8 cellular contexts compared by ENCODE assay signal in genomic region chr6:118892248-118893094, GRCh38. TPM values are rescaled to one million over a fixed set of nuclear protein-coding genes. Genes with fewer than 3 reads are reported as not detected.
DNase-seq lines count a peak whose midpoint lies in the region; ATAC-seq and TF ChIP-seq lines count a peak whose summit lies in the region.

No MANE protein-coding gene starts in this region.

- ATAC-seq in naive B cell (ENCODE audit: low read depth in 2 of 2) (no peak), HG03280 (IDR thresholded peaks at IDR 0.05; ENCODE audit: unreplicated experiment) (no peak), HG02973 (IDR thresholded peaks at IDR 0.05; ENCODE audit: unreplicated experiment) (no peak), GM18511 (IDR thresholded peaks at IDR 0.05; ENCODE audit: unreplicated experiment) (no peak)

- no peak for TF ChIP-seq CTCF in coronary artery (IDR thresholded peaks at IDR 0.05)

- H3K27me3 Mint-ChIP-seq in naive B cell: no peaks in the 10 kb centered on the region

- peak overlapping the region; percentile 97 for H3K4me3 ChIP-seq in coronary artery

- DNase-seq in DMS79 (lab: John Stamatoyannopoulos, UW) (peak; percentile 30), NCI-H2227 (lab: John Stamatoyannopoulos, UW; ENCODE audit: unreplicated experiment) (peak; percentile 11), coronary artery (ENCODE audit: low spot score) (no peak), naive B cell (no peak), D341Med (ENCODE audit: low spot score) (no peak)

- peak overlapping the region; percentile 78 to 98 (median 92) for H3K27ac Mint-ChIP-seq in naive B cell

- H3K36me3 Mint-ChIP-seq in naive B cell: peaks cover 0 to 9% of the 10 kb centered on the region in 2 donors

- peak overlapping the region; percentile 63 to 97 for H3K27ac ChIP-seq in coronary artery

- peak overlapping the region; percentile 92 to 100 (median 99) for H3K4me3 Mint-ChIP-seq in naive B cell

- H3K9me3 Mint-ChIP-seq in naive B cell: peaks cover 0 to 2% (median 0%) of the 10 kb centered on the region in 7 donors

- H3K4me1 Mint-ChIP-seq in naive B cell: peaks cover 37 to 61% (median 45%) of the 10 kb centered on the region in 3 donors

RNA-seq across cellular contexts. Expression of gene ASF1A, which starts 1.5 kb away (rescaled TPM):
- polyA plus RNA-seq in naive B cell (ENCODE audit: low read depth in 6 of 6): 10 to 100 TPM; 20.2 to 27.8 (median 26.7) TPM

RNA-seq across cellular contexts. Expression of gene MCM9, which starts 42.5 kb away (rescaled TPM):
- 10 to 100 TPM; 15.2 to 39.9 (median 22.3) TPM for polyA plus RNA-seq in naive B cell (ENCODE audit: low read depth in 6 of 6)

Comparison
In these comparisons a context has a peak if more than half of its experiments do, and no peak if none do; other contexts are left out.
1. DNase-seq: peak in DMS79 (single experiment) and NCI-H2227 (single experiment); none in coronary artery (single experiment), naive B cell (single experiment) and D341Med (single experiment).